Comparison of ENCODE assay signal across 8 cellular contexts in the genomic region with DNA sequence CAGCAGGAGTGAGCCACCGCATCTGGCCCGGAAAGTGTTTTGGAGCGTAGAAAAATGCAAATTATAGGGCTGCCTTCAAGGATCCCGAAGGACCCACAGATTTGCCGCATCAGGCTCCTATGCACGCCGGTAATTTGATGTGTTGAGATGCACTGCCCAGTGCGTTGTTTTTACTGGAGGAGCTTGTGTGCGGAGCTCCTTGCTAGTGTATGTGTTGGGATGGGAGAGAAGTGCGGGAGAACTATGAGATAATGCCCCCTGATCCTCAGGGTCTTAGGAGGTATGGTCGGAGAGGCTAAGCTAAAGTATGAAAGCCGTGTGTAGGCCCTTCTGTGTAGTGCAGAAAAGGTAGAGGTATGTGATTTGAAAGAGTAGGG. TPM values are rescaled to one million over a fixed set of nuclear protein-coding genes. Genes with fewer than 3 reads are reported as not detected.
DNase-seq lines count a peak whose midpoint lies in the region; ATAC-seq lines count a peak whose summit lies in the region.

No MANE protein-coding gene starts in this region.

- H3K9me3 ChIP-seq in muscle layer of colon (ENCODE audit: low read length) = no peaks in the 10 kb centered on the region

- no peaks in the 10 kb centered on the region for H3K36me3 ChIP-seq in muscle layer of colon (ENCODE audit: insufficient read depth, low read length)

- H3K4me3 ChIP-seq in muscle layer of colon (ENCODE audit: low read depth in 1 of 2, low read length in 2 of 2) = peak overlapping the region; percentile 76 to 94

- H3K27ac ChIP-seq in cingulate gyrus (ENCODE audit: low read depth, low read length) (peak overlapping the region; percentile 95), muscle layer of colon (ENCODE audit: low read depth, low read length) (peak overlapping the region; percentile 99)

- peaks cover 28% of the 10 kb centered on the region for H3K4me1 ChIP-seq in muscle layer of colon (ENCODE audit: insufficient read depth, low read length)

- H3K9ac ChIP-seq in muscle layer of colon (ENCODE audit: low read length) = peak overlapping the region; percentile 94

- H3K27me3 ChIP-seq in muscle layer of colon (ENCODE audit: control insufficient read depth in 1 of 2, insufficient read depth in 2 of 2, low read length in 2 of 2) = no peaks in the 10 kb centered on the region

- DNase-seq in stimulated activated CD4-positive, alpha-beta T cell treated with anti-CD3 and anti-CD28 coated beads, Interleukin-15, amount 100 ng/mL, for 24 hours = peak; percentile 30
- DNase-seq in stimulated activated CD4-positive, alpha-beta T cell treated with anti-CD3 and anti-CD28 coated beads, Interleukin-4, amount 100 ng/mL, for 4 hours = no peak
- DNase-seq in RPMI7951 (ENCODE audit: low read depth) = peak; percentile 26
- DNase-seq in activated gamma-delta T cell (lab: John Stamatoyannopoulos, UW) = no peak

- ATAC-seq in HG03520 (IDR thresholded peaks at IDR 0.05; ENCODE audit: unreplicated experiment) (no peak), GM19463 (IDR thresholded peaks at IDR 0.05; ENCODE audit: unreplicated experiment) (no peak)

RNA-seq across cellular contexts. Expression of gene CLASP1, which starts 1.3 kb away (rescaled TPM):
- 26.1 and 35.6 TPM in 2 replicates for total RNA-seq in RPMI7951 (2014; rRNA removed; shearing (Covaris generic))

Comparison
In these comparisons a context has a peak if more than half of its experiments do, and no peak if none do; other contexts are left out.
1. DNase-seq: peak in stimulated activated CD4-positive, alpha-beta T cell treated with anti-CD3 and anti-CD28 coated beads, Interleukin-15, amount 100 ng/mL, for 24 hours (single experiment) and RPMI7951 (single experiment); none in stimulated activated CD4-positive, alpha-beta T cell treated with anti-CD3 and anti-CD28 coated beads, Interleukin-4, amount 100 ng/mL, for 4 hours (0 of 2) and activated gamma-delta T cell (single experiment).